ENCODE assay signal across 9 cellular contexts in genomic region chr1:169460193-169460833, GRCh38. TPM values are rescaled to one million over a fixed set of nuclear protein-coding genes. Genes with fewer than 3 reads are reported as not detected.
DNase-seq lines count a peak whose midpoint lies in the region; ATAC-seq, FAIRE-seq and TF ChIP-seq lines count a peak whose summit lies in the region.
"Had no signal": no experiment of that assay in that cellular context is flagged by ENCODE, and none has a peak within 500 bp of the region (broad histone marks: within the 10 kb centered on the region; RNA-seq: fewer than 3 reads in every experiment).

No MANE protein-coding gene starts in this region.

- H3K36me3 Mint-ChIP-seq in activated CD4-positive, alpha-beta T cell treated with anti-CD3 and anti-CD28 coated beads, Interleukin-2, amount 10 ng/mL, durations not matched to agents 7 days and 5 days (ENCODE audit: low read depth): peaks cover 15% of the 10 kb centered on the region

- H3K4me1 ChIP-seq in HepG2 (ENCODE audit: insufficient read depth, low read length): peaks cover 8% of the 10 kb centered on the region; the same call in 1 of the 2 replicates
- H3K4me1 ChIP-seq: BLaER1 treated with 17β-estradiol and CSF1 and Interleukin-3, amounts not matched to agents 10 nM and 100 nM had no signal

- peak overlapping the region; percentile 62 for H3K4me3 Mint-ChIP-seq in activated CD4-positive, alpha-beta T cell treated with anti-CD3 and anti-CD28 coated beads, Interleukin-2, amount 10 ng/mL, durations not matched to agents 7 days and 5 days

- H4K20me1 ChIP-seq in HepG2 (ENCODE audit: insufficient read depth, low read length): no peaks in the 10 kb centered on the region
- H4K20me1 ChIP-seq: BLaER1 treated with 17β-estradiol and CSF1 and Interleukin-3, amounts not matched to agents 10 nM and 100 nM had no signal

- peak; percentile 38 for DNase-seq in activated CD4-positive, alpha-beta T cell treated with anti-CD3 and anti-CD28 coated beads, Interleukin-2, amount 10 ng/mL, durations not matched to agents 7 days and 5 days
- no peak for DNase-seq in activated CD4-positive, alpha-beta T cell treated with anti-CD3 and anti-CD28 coated beads for 1 hour
- peak; percentile 24 for DNase-seq in central memory CD4-positive, alpha-beta T cell
- DNase-seq in HepG2 (ENCODE audit: low spot score): no peak
- peak; percentile 9 for DNase-seq in stromal cell of bone marrow (ENCODE audit: low read depth)
- DNase-seq in hippocampal formation (lab: John Stamatoyannopoulos, UW): no peak
- no peak for DNase-seq in DMS53 treated with DMSO at 0.1 percent for 48 hours (lab: John Stamatoyannopoulos, UW; ENCODE audit: unreplicated experiment)

- peaks cover 0 to 2% of the 10 kb centered on the region in 2 experiments; a peak in 2 of 5 replicates for H3K36me3 ChIP-seq in HepG2 (replicated peaks in 1 of 2; ENCODE audit: control insufficient read depth in 1 of 2, insufficient read depth in 2 of 2, low read length in 2 of 2)

- peaks cover 23% of the 10 kb centered on the region for H3K4me1 Mint-ChIP-seq in activated CD4-positive, alpha-beta T cell treated with anti-CD3 and anti-CD28 coated beads, Interleukin-2, amount 10 ng/mL, durations not matched to agents 7 days and 5 days

- peak; percentile 91 for ATAC-seq in HepG2
- no peak for ATAC-seq in HG02981 (IDR thresholded peaks at IDR 0.05; ENCODE audit: unreplicated experiment)

- no peaks in the 10 kb centered on the region for H3K79me2 ChIP-seq in HepG2 (ENCODE audit: insufficient read depth, low read length)

- intact Hi-C loops in HepG2 (cut with micrococcal nuclease; ENCODE audit: unreplicated experiment): no loop called here

- peak overlapping the region; percentile 79 for H2AFZ ChIP-seq in HepG2 (ENCODE audit: low read length)

- TF ChIP-seq EP300 in HepG2 (IDR thresholded peaks at IDR 0.05; ENCODE audit: low read depth in 2 of 2, low read length in 2 of 2) (no peak), HepG2 (CRISPR knock-in tag; IDR thresholded peaks at IDR 0.05; ENCODE audit: borderline replicate concordance) (no peak)

- POLR2A ChIA-PET in activated CD4-positive, alpha-beta T cell treated with anti-CD3 and anti-CD28 coated beads, Interleukin-2, amount 10 ng/mL, durations not matched to agents 7 days and 5 days (lab: Charles Lee): no interaction called here
- POLR2A ChIA-PET in HepG2 (lab: Yijun Ruan, JAX): no interaction called here

- FAIRE-seq in HepG2 (lab: Jason Lieb, UNC): no peak

- CTCF ChIA-PET in activated CD4-positive, alpha-beta T cell treated with anti-CD3 and anti-CD28 coated beads, Interleukin-2, amount 10 ng/mL, durations not matched to agents 7 days and 5 days (lab: Charles Lee): no interaction called here
- CTCF ChIA-PET in HepG2 (lab: Yijun Ruan, JAX; ENCODE audit: low intra/inter-chr PET ratio, low total read pairs): no interaction called here

- peak overlapping the region; percentile 54 to 68 (median 54) for H3K4me3 ChIP-seq in HepG2 (replicated peaks in 1 of 3; ENCODE audit: insufficient read depth in 1 of 3, low read depth in 2 of 3, low read length in 3 of 3)
- H3K4me3 ChIP-seq: BLaER1 treated with 17β-estradiol and CSF1 and Interleukin-3, amounts not matched to agents 10 nM and 100 nM had no signal

- TF ChIP-seq CTCF in HepG2 (CRISPR knock-in tag; IDR thresholded peaks at IDR 0.05): peak; percentile 52

- peak overlapping the region; percentile 58 for H3K27ac Mint-ChIP-seq in activated CD4-positive, alpha-beta T cell treated with anti-CD3 and anti-CD28 coated beads, Interleukin-2, amount 10 ng/mL, durations not matched to agents 7 days and 5 days

- no peak for TF ChIP-seq RAD21 in HepG2 (CRISPR knock-in tag; IDR thresholded peaks at IDR 0.05)

- no TSS peak for BruUV-seq in HepG2 (replicated peaks; lab: Mats Ljungman, UMichigan)

- peaks cover 4% of the 10 kb centered on the region for H3K27me3 Mint-ChIP-seq in activated CD4-positive, alpha-beta T cell treated with anti-CD3 and anti-CD28 coated beads, Interleukin-2, amount 10 ng/mL, durations not matched to agents 7 days and 5 days

- no peak overlapping the region for H3K27ac ChIP-seq in HepG2 (ENCODE audit: extremely low read length, insufficient read depth, low read length)
- H3K27ac ChIP-seq: BLaER1 treated with 17β-estradiol and CSF1 and Interleukin-3, amounts not matched to agents 10 nM and 100 nM had no signal

- in situ Hi-C loops in HepG2 (cut with HindIII; ENCODE audit: extremely low pct_ligation_motif_present, low pct_unique_long_range_greater_than_20kb): no loop called here

- no peak for TF ChIP-seq POLR2A in HepG2 (IDR thresholded peaks at IDR 0.05; ENCODE audit: insufficient read depth in 1 of 2, low read depth in 2 of 2, low read length in 2 of 2)

- H3K9me3 ChIP-seq in HepG2 (ENCODE audit: low read length): peaks cover 12% of the 10 kb centered on the region

- H3K9me3 Mint-ChIP-seq in activated CD4-positive, alpha-beta T cell treated with anti-CD3 and anti-CD28 coated beads, Interleukin-2, amount 10 ng/mL, durations not matched to agents 7 days and 5 days: peaks cover 7% of the 10 kb centered on the region

- H3K9ac ChIP-seq in HepG2 (ENCODE audit: insufficient read depth, low read depth, low read length): peak overlapping the region; percentile 48
- H3K9ac ChIP-seq: BLaER1 treated with 17β-estradiol and CSF1 and Interleukin-3, amounts not matched to agents 10 nM and 100 nM had no signal

- peak overlapping the region; percentile 98 for H3K4me2 ChIP-seq in HepG2 (ENCODE audit: low read depth, low read length)
- H3K4me2 ChIP-seq: BLaER1 treated with 17β-estradiol and CSF1 and Interleukin-3, amounts not matched to agents 10 nM and 100 nM had no signal

- 4% methylated on average over 15 of the region's 35 CpGs for WGBS in HepG2 (ENCODE audit: low lambda C conversion rate)

- H3K27me3 ChIP-seq in HepG2 (ENCODE audit: control insufficient read depth in 1 of 2, insufficient read depth in 2 of 2, low read length in 2 of 2): no peaks in the 10 kb centered on the region; a peak in 1 of 5 replicates
- H3K27me3 ChIP-seq: BLaER1 treated with 17β-estradiol and CSF1 and Interleukin-3, amounts not matched to agents 10 nM and 100 nM had no signal

RNA-seq across cellular contexts. Expression of gene SLC19A2, which starts 25.4 kb away (rescaled TPM):
- 1 to 10 TPM; 4.0 to 5.1 TPM for total RNA-seq in activated CD4-positive, alpha-beta T cell treated with anti-CD3 and anti-CD28 coated beads, Interleukin-2, amount 10 ng/mL, durations not matched to agents 7 days and 5 days
- total RNA-seq in HepG2 (2016; rRNA removed; fragmentation: Illumina TruSeq; extraction: Trizol): 19.1 and 30.4 TPM in 2 replicates
- total RNA-seq in HepG2 (2016; cell fraction: cytosol; rRNA removed; fragmentation: Illumina TruSeq; extraction: Trizol; ENCODE audit: low read depth): 3.8 and 5.2 TPM in 2 replicates
- 20.0 and 30.2 TPM in 2 replicates for total RNA-seq in HepG2 (2016; cell fraction: insoluble cytoplasmic fraction; rRNA removed; fragmentation: Illumina TruSeq; extraction: Trizol)
- 10.5 and 14.2 TPM in 2 replicates for total RNA-seq in HepG2 (2016; cell fraction: membrane; rRNA removed; fragmentation: Illumina TruSeq; extraction: Trizol)
- total RNA-seq in HepG2 (2016; cell fraction: nucleus; rRNA removed; fragmentation: Illumina TruSeq; extraction: Trizol): 42.1 and 44.8 TPM in 2 replicates
- 51.2 and 56.0 TPM in 2 replicates for polyA plus RNA-seq in HepG2 (2011; rRNA removed)
- 32.0 and 44.1 TPM in 2 replicates for polyA plus RNA-seq in HepG2 (2011; cell fraction: cytosol; rRNA removed)
- polyA plus RNA-seq in HepG2 (2011; cell fraction: nucleus; rRNA removed): 29.6 and 34.0 TPM in 2 replicates
- 36.6 and 42.7 TPM in 2 replicates for polyA plus RNA-seq in HepG2 (2012)
- 1.4 TPM in 2 replicates for polyA plus RNA-seq in HepG2 (2016; cell fraction: cytosol; fragmentation: Illumina TruSeq; extraction: Trizol; ENCODE audit: low read depth)
- polyA plus RNA-seq in HepG2 (2016; cell fraction: insoluble cytoplasmic fraction; fragmentation: Illumina TruSeq; extraction: Trizol; ENCODE audit: low read depth): 18.6 and 19.7 TPM in 2 replicates
- polyA plus RNA-seq in HepG2 (2016; cell fraction: membrane; fragmentation: Illumina TruSeq; extraction: Trizol; ENCODE audit: low read depth): 4.9 and 6.2 TPM in 2 replicates
- polyA plus RNA-seq in HepG2 (2016; cell fraction: nucleus; fragmentation: Illumina TruSeq; extraction: Trizol; ENCODE audit: insufficient read depth, low read depth): 62.4 and 64.4 TPM in 2 replicates
- polyA minus RNA-seq in HepG2 (2011; rRNA and poly(A)+ RNA removed; ENCODE audit: low replicate concordance): 66.6 and 122 TPM in 2 replicates
- 49.6 and 53.0 TPM in 2 replicates for polyA minus RNA-seq in HepG2 (2011; cell fraction: cytosol; rRNA and poly(A)+ RNA removed)
- polyA minus RNA-seq in HepG2 (2011; cell fraction: nucleus; rRNA and poly(A)+ RNA removed): 69.3 and 81.4 TPM in 2 replicates

RNA-seq across cellular contexts. Expression of gene CCDC181, which starts 33.0 kb away (rescaled TPM):
- total RNA-seq in activated CD4-positive, alpha-beta T cell treated with anti-CD3 and anti-CD28 coated beads, Interleukin-2, amount 10 ng/mL, durations not matched to agents 7 days and 5 days: not detected
- total RNA-seq in HepG2 (2016; rRNA removed; fragmentation: Illumina TruSeq; extraction: Trizol): 0.07 TPM in 1 of 2 replicates, not detected in the other
- total RNA-seq in HepG2 (2016; cell fraction: cytosol; rRNA removed; fragmentation: Illumina TruSeq; extraction: Trizol; ENCODE audit: low read depth): not detected in 2 replicates
- not detected in 2 replicates for total RNA-seq in HepG2 (2016; cell fraction: insoluble cytoplasmic fraction; rRNA removed; fragmentation: Illumina TruSeq; extraction: Trizol)
- total RNA-seq in HepG2 (2016; cell fraction: membrane; rRNA removed; fragmentation: Illumina TruSeq; extraction: Trizol): 0.10 TPM in 1 of 2 replicates, not detected in the other
- not detected in 2 replicates for total RNA-seq in HepG2 (2016; cell fraction: nucleus; rRNA removed; fragmentation: Illumina TruSeq; extraction: Trizol)
- not detected in 2 replicates for polyA plus RNA-seq in HepG2 (2011; rRNA removed)
- polyA plus RNA-seq in HepG2 (2011; cell fraction: cytosol; rRNA removed): not detected in 2 replicates
- polyA plus RNA-seq in HepG2 (2011; cell fraction: nucleus; rRNA removed): 0.09 and 0.11 TPM in 2 replicates
- not detected in 2 replicates for polyA plus RNA-seq in HepG2 (2012)
- not detected in 2 replicates for polyA plus RNA-seq in HepG2 (2016; cell fraction: cytosol; fragmentation: Illumina TruSeq; extraction: Trizol; ENCODE audit: low read depth)
- not detected in 2 replicates for polyA plus RNA-seq in HepG2 (2016; cell fraction: insoluble cytoplasmic fraction; fragmentation: Illumina TruSeq; extraction: Trizol; ENCODE audit: low read depth)
- not detected in 2 replicates for polyA plus RNA-seq in HepG2 (2016; cell fraction: membrane; fragmentation: Illumina TruSeq; extraction: Trizol; ENCODE audit: low read depth)
- polyA plus RNA-seq in HepG2 (2016; cell fraction: nucleus; fragmentation: Illumina TruSeq; extraction: Trizol; ENCODE audit: insufficient read depth, low read depth): not detected in 2 replicates
- 0.28 TPM in 1 of 2 replicates, not detected in the other for polyA minus RNA-seq in HepG2 (2011; rRNA and poly(A)+ RNA removed; ENCODE audit: low replicate concordance)
- polyA minus RNA-seq in HepG2 (2011; cell fraction: cytosol; rRNA and poly(A)+ RNA removed): not detected in 2 replicates
- 0.62 and 0.77 TPM in 2 replicates for polyA minus RNA-seq in HepG2 (2011; cell fraction: nucleus; rRNA and poly(A)+ RNA removed)

Comparison
In these comparisons a context has a peak if more than half of its experiments do, and no peak if none do; other contexts are left out.
1. DNase-seq: peak in activated CD4-positive, alpha-beta T cell treated with anti-CD3 and anti-CD28 coated beads, Interleukin-2, amount 10 ng/mL, durations not matched to agents 7 days and 5 days (single experiment), central memory CD4-positive, alpha-beta T cell (single experiment) and stromal cell of bone marrow (single experiment); none in activated CD4-positive, alpha-beta T cell treated with anti-CD3 and anti-CD28 coated beads for 1 hour (single experiment), HepG2 (single experiment), hippocampal formation (0 of 2) and DMS53 treated with DMSO at 0.1 percent for 48 hours (single experiment).